24 cellular contexts compared by ENCODE assay signal in the genomic region with DNA sequence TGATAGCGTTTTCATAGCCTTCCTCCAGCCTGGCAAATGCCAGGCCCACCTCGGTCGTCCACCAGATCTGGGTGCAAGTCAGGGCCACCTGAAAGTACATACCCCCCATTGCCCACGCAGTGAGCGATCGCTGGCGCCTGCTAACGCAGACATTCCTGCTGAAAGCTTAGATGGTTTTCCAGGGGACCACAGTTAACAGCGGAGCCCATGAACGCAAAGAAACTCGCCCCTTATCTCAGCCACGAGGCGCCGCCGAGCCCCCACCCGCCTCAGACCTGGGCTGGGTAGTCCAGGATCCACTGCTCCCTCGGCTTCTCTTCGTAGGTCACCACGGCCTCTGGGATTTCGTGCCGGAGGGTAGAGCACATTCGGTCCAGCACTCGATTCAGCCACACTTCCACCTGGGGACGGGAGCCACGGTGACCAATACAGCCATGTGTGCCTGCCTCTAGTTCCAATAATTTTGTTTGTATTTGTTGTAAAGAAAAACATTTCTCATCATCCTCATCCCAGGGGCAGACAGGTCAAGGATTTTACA.
"Had no signal": no experiment of that assay in that cellular context is flagged by ENCODE, and none has a peak within 500 bp of the region (broad histone marks: within the 10 kb centered on the region; RNA-seq: fewer than 3 reads in every experiment).

No MANE protein-coding gene starts in this region.

- H3K4me2 ChIP-seq: smooth muscle cell had no signal

- H3K27ac Mint-ChIP-seq: effector memory CD8-positive, alpha-beta T cell; immature natural killer cell; memory B cell; naive B cell; natural killer cell treated with Interleukin-12 subunit alpha and Interleukin-12 subunit beta and Interleukin-15 and Interleukin-18, amount 100 ng/mL, for 72 hours; progenitor cell of endocrine pancreas; stimulated activated effector memory CD8-positive, alpha-beta T cell treated with anti-CD3 and anti-CD28 coated beads, Interleukin-12 subunit alpha, Interleukin-12 subunit beta, amount 100 ng/mL, for 72 hours had no signal

- DNase-seq: cortex of kidney; effector memory CD8-positive, alpha-beta T cell; hypothalamus; immature natural killer cell; naive B cell; stimulated activated CD4-positive, alpha-beta T cell treated with anti-CD3 and anti-CD28 coated beads, Interleukin-2, amount 100 ng/mL, for 24 hours; stimulated activated CD4-positive, alpha-beta T cell treated with anti-CD3 and anti-CD28 coated beads, Interleukin-4, amount 100 ng/mL, for 24 hours; stimulated activated naive CD4-positive, alpha-beta T cell treated with Interleukin-2 at 50 U/mL for 16 hours; stomach; trophoblast cell had no signal

- H3K36me3 ChIP-seq: neutrophil, stomach, thyroid gland had no signal

- H3K4me1 Mint-ChIP-seq: immature natural killer cell; memory B cell; naive B cell; neural crest cell; stimulated activated effector memory CD8-positive, alpha-beta T cell treated with anti-CD3 and anti-CD28 coated beads, Interleukin-12 subunit alpha, Interleukin-12 subunit beta, amount 100 ng/mL, for 72 hours had no signal

- H3K9ac ChIP-seq: parathyroid adenoma had no signal

- H3K27me3 ChIP-seq: neutrophil, thyroid gland had no signal

- H3K9me3 Mint-ChIP-seq: effector memory CD8-positive, alpha-beta T cell; immature natural killer cell; memory B cell; naive B cell; natural killer cell treated with Interleukin-12 subunit alpha and Interleukin-12 subunit beta and Interleukin-15 and Interleukin-18, amount 100 ng/mL, for 72 hours; neural crest cell; stimulated activated effector memory CD8-positive, alpha-beta T cell treated with anti-CD3 and anti-CD28 coated beads, Interleukin-12 subunit alpha, Interleukin-12 subunit beta, amount 100 ng/mL, for 72 hours had no signal

- H3K4me3 ChIP-seq: lung, smooth muscle cell, stomach, thyroid gland had no signal

- H2AFZ ChIP-seq: parathyroid adenoma had no signal

- H3K9me3 ChIP-seq: neutrophil, stomach, thyroid gland had no signal

- H3K27me3 Mint-ChIP-seq: natural killer cell treated with Interleukin-12 subunit alpha and Interleukin-12 subunit beta and Interleukin-15 and Interleukin-18, amount 100 ng/mL, for 72 hours had no signal

- FAIRE-seq: frontal cortex, keratinocyte had no signal

- H3K4me1 ChIP-seq: parathyroid adenoma had no signal

- H3K79me2 ChIP-seq: parathyroid adenoma had no signal

- H3K4me3 Mint-ChIP-seq: effector memory CD8-positive, alpha-beta T cell; immature natural killer cell; memory B cell; naive B cell; natural killer cell treated with Interleukin-12 subunit alpha and Interleukin-12 subunit beta and Interleukin-15 and Interleukin-18, amount 100 ng/mL, for 72 hours; neural crest cell; stimulated activated effector memory CD8-positive, alpha-beta T cell treated with anti-CD3 and anti-CD28 coated beads, Interleukin-12 subunit alpha, Interleukin-12 subunit beta, amount 100 ng/mL, for 72 hours had no signal

- H3K27ac ChIP-seq: neutrophil, parathyroid adenoma, stomach had no signal

- H3K36me3 Mint-ChIP-seq: immature natural killer cell; memory B cell; naive B cell; natural killer cell treated with Interleukin-12 subunit alpha and Interleukin-12 subunit beta and Interleukin-15 and Interleukin-18, amount 100 ng/mL, for 72 hours had no signal

- ATAC-seq: effector memory CD8-positive, alpha-beta T cell; left lobe of liver; natural killer cell treated with Interleukin-12 subunit alpha and Interleukin-12 subunit beta and Interleukin-15 and Interleukin-18, amount 100 ng/mL, for 72 hours; sciatic nerve; stimulated activated effector memory CD8-positive, alpha-beta T cell treated with anti-CD3 and anti-CD28 coated beads, Interleukin-12 subunit alpha, Interleukin-12 subunit beta, amount 100 ng/mL, for 72 hours had no signal
